Comparison of ENCODE assay signal across 28 cellular contexts in the genomic region with DNA sequence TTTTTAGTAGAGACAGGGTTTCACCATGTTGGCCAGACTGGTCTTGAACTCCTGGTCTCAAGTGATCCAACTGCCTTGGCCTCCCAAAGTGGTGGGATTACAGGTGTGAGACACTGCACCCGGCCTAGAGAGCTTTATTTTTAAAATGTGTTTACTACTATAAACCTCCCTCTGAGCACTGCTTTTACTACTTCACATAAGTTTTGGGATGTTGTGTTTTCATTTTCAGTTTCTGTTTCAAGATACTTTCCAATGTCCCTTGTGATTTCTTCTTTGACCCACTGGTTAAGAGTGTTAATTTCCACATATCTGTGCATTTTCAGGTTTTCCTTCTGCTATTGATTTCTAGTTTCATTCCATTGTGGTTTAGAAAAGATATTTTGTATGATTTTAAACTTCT.
DNase-seq lines count a peak whose midpoint lies in the region; ATAC-seq and TF ChIP-seq lines count a peak whose summit lies in the region.
"Had no signal": no experiment of that assay in that cellular context is flagged by ENCODE, and none has a peak within 500 bp of the region (broad histone marks: within the 10 kb centered on the region; RNA-seq: fewer than 3 reads in every experiment).

No MANE protein-coding gene starts in this region.

- H3K4me3 Mint-ChIP-seq in activated CD8-positive, alpha-beta memory T cell treated with anti-CD3 and anti-CD28 coated beads, Interleukin-2, amount 10 ng/mL, durations not matched to agents 7 days and 5 days: peak overlapping the region; percentile 7
- no peak overlapping the region for H3K4me3 Mint-ChIP-seq in CD4-positive, alpha-beta T cell
- no peak overlapping the region for H3K4me3 Mint-ChIP-seq in stimulated activated naive B cell treated with anti-CD40 and anti-IgM and Interleukin-4, amounts not matched to agents 10 μg/mL and 1 μg/mL and 100 μg/mL, for 72 hours
- H3K4me3 Mint-ChIP-seq: activated naive CD8-positive, alpha-beta T cell treated with anti-CD3 and anti-CD28 coated beads for 36 hours; central memory CD8-positive, alpha-beta T cell; H9; nephron progenitor cell had no signal

- no peak overlapping the region for H3K27ac ChIP-seq in osteoblast (ENCODE audit: low read depth, low read length)
- no peak overlapping the region for H3K27ac ChIP-seq in thyroid gland
- no peak overlapping the region for H3K27ac ChIP-seq in CD4-positive, alpha-beta T cell (ENCODE audit: low read depth, low read length)
- H3K27ac ChIP-seq: esophagus squamous epithelium, parathyroid adenoma, right lobe of liver, SK-N-MC, testis had no signal

- POLR2A ChIA-PET in CD4-positive, alpha-beta T cell (lab: Charles Lee): no interaction called here

- H3K9me3 Mint-ChIP-seq in activated CD8-positive, alpha-beta memory T cell treated with anti-CD3 and anti-CD28 coated beads, Interleukin-2, amount 10 ng/mL, durations not matched to agents 7 days and 5 days (ENCODE audit: low read depth): peaks cover 5% of the 10 kb centered on the region
- no peaks in the 10 kb centered on the region for H3K9me3 Mint-ChIP-seq in CD4-positive, alpha-beta T cell
- peaks cover 4 to 5% of the 10 kb centered on the region in 2 donors for H3K9me3 Mint-ChIP-seq in stimulated activated naive B cell treated with anti-CD40 and anti-IgM and Interleukin-4, amounts not matched to agents 10 μg/mL and 1 μg/mL and 100 μg/mL, for 72 hours
- H3K9me3 Mint-ChIP-seq: central memory CD8-positive, alpha-beta T cell; H9 had no signal

- no peak for TF ChIP-seq POLR2A in thyroid gland (IDR thresholded peaks at IDR 0.05)

- no peaks in the 10 kb centered on the region for H3K27me3 ChIP-seq in osteoblast (ENCODE audit: insufficient read depth, low read length)
- no peaks in the 10 kb centered on the region for H3K27me3 ChIP-seq in thyroid gland
- no peaks in the 10 kb centered on the region for H3K27me3 ChIP-seq in CD4-positive, alpha-beta T cell (ENCODE audit: control insufficient read depth, insufficient read depth, low read length)
- H3K27me3 ChIP-seq: esophagus squamous epithelium, right lobe of liver, testis had no signal

- H3K27ac Mint-ChIP-seq in activated CD8-positive, alpha-beta memory T cell treated with anti-CD3 and anti-CD28 coated beads, Interleukin-2, amount 10 ng/mL, durations not matched to agents 7 days and 5 days: peak overlapping the region; percentile 16
- H3K27ac Mint-ChIP-seq in CD4-positive, alpha-beta T cell: no peak overlapping the region
- no peak overlapping the region for H3K27ac Mint-ChIP-seq in stimulated activated naive B cell treated with anti-CD40 and anti-IgM and Interleukin-4, amounts not matched to agents 10 μg/mL and 1 μg/mL and 100 μg/mL, for 72 hours
- H3K27ac Mint-ChIP-seq: activated naive CD8-positive, alpha-beta T cell treated with anti-CD3 and anti-CD28 coated beads for 36 hours; H9 had no signal

- H4K20me1 ChIP-seq in osteoblast (ENCODE audit: insufficient read depth, low read length): no peaks in the 10 kb centered on the region

- H2AFZ ChIP-seq in osteoblast (ENCODE audit: low read length): peak overlapping the region; percentile 15
- H2AFZ ChIP-seq: parathyroid adenoma had no signal

- H3K4me1 Mint-ChIP-seq in activated CD8-positive, alpha-beta memory T cell treated with anti-CD3 and anti-CD28 coated beads, Interleukin-2, amount 10 ng/mL, durations not matched to agents 7 days and 5 days: peaks cover 16% of the 10 kb centered on the region
- no peaks in the 10 kb centered on the region for H3K4me1 Mint-ChIP-seq in CD4-positive, alpha-beta T cell (ENCODE audit: low read depth)
- peaks cover 3 to 8% of the 10 kb centered on the region in 2 donors for H3K4me1 Mint-ChIP-seq in stimulated activated naive B cell treated with anti-CD40 and anti-IgM and Interleukin-4, amounts not matched to agents 10 μg/mL and 1 μg/mL and 100 μg/mL, for 72 hours
- H3K4me1 Mint-ChIP-seq: central memory CD8-positive, alpha-beta T cell had no signal

- H3K4me3 ChIP-seq in osteoblast (ENCODE audit: insufficient read depth, low read length) (no peak overlapping the region), thyroid gland (replicated peaks in 1 of 3) (no peak overlapping the region)
- H3K4me3 ChIP-seq: esophagus squamous epithelium, lung, mucosa of descending colon, right lobe of liver, SK-N-MC, testis had no signal

- H3K27me3 Mint-ChIP-seq in activated CD8-positive, alpha-beta memory T cell treated with anti-CD3 and anti-CD28 coated beads, Interleukin-2, amount 10 ng/mL, durations not matched to agents 7 days and 5 days: peaks cover 4% of the 10 kb centered on the region
- H3K27me3 Mint-ChIP-seq in CD4-positive, alpha-beta T cell: no peaks in the 10 kb centered on the region
- H3K27me3 Mint-ChIP-seq in stimulated activated naive B cell treated with anti-CD40 and anti-IgM and Interleukin-4, amounts not matched to agents 10 μg/mL and 1 μg/mL and 100 μg/mL, for 72 hours: peaks cover 10 to 17% of the 10 kb centered on the region in 2 donors

- no peaks in the 10 kb centered on the region for H3K4me1 ChIP-seq in osteoblast (ENCODE audit: insufficient read depth, low read length)
- H3K4me1 ChIP-seq in thyroid gland: no peaks in the 10 kb centered on the region
- H3K4me1 ChIP-seq: Caco-2, esophagus squamous epithelium, parathyroid adenoma, right lobe of liver, testis had no signal

- H3K36me3 ChIP-seq in osteoblast (ENCODE audit: insufficient read depth, low read length): no peaks in the 10 kb centered on the region
- H3K36me3 ChIP-seq in thyroid gland: no peaks in the 10 kb centered on the region
- H3K36me3 ChIP-seq: esophagus squamous epithelium, right lobe of liver had no signal

- H3K9me3 ChIP-seq in osteoblast (ENCODE audit: low read depth, low read length) (no peaks in the 10 kb centered on the region), thyroid gland (no peaks in the 10 kb centered on the region)
- no peaks in the 10 kb centered on the region for H3K9me3 ChIP-seq in CD4-positive, alpha-beta T cell (ENCODE audit: control insufficient read depth, low read length)
- H3K9me3 ChIP-seq: esophagus squamous epithelium, mucosa of descending colon, right lobe of liver, testis had no signal

- H3K36me3 Mint-ChIP-seq in activated CD8-positive, alpha-beta memory T cell treated with anti-CD3 and anti-CD28 coated beads, Interleukin-2, amount 10 ng/mL, durations not matched to agents 7 days and 5 days: peaks cover 6% of the 10 kb centered on the region
- no peaks in the 10 kb centered on the region for H3K36me3 Mint-ChIP-seq in CD4-positive, alpha-beta T cell (ENCODE audit: low read depth)
- peaks cover 2 to 7% of the 10 kb centered on the region in 2 donors for H3K36me3 Mint-ChIP-seq in stimulated activated naive B cell treated with anti-CD40 and anti-IgM and Interleukin-4, amounts not matched to agents 10 μg/mL and 1 μg/mL and 100 μg/mL, for 72 hours
- H3K36me3 Mint-ChIP-seq: activated naive CD8-positive, alpha-beta T cell treated with anti-CD3 and anti-CD28 coated beads for 36 hours had no signal

- no peak overlapping the region for H3K4me2 ChIP-seq in osteoblast (ENCODE audit: insufficient read depth, low read length)

- intact Hi-C loops in thyroid gland (cut with DNase I): no loop called here
- intact Hi-C loops in CD4-positive, alpha-beta T cell (cut with DNase I, micrococcal nuclease): no loop called here

- peak; percentile 58 for ATAC-seq in activated CD8-positive, alpha-beta memory T cell treated with anti-CD3 and anti-CD28 coated beads, Interleukin-2, amount 10 ng/mL, durations not matched to agents 7 days and 5 days
- peak; percentile 40 for ATAC-seq in GM18907 (IDR thresholded peaks at IDR 0.05; ENCODE audit: unreplicated experiment)
- ATAC-seq in CD4-positive, alpha-beta T cell (ENCODE audit: poor library complexity): no peak
- ATAC-seq in stimulated activated naive B cell treated with anti-CD40 and anti-IgM and Interleukin-4, amounts not matched to agents 10 μg/mL and 1 μg/mL and 100 μg/mL, for 72 hours (replicated peaks): no peak
- ATAC-seq: mucosa of descending colon had no signal

- CTCF ChIA-PET in activated CD8-positive, alpha-beta memory T cell treated with anti-CD3 and anti-CD28 coated beads, Interleukin-2, amount 10 ng/mL, durations not matched to agents 7 days and 5 days (lab: Charles Lee): interaction anchor here (1.0 kb wide), 1 partner anchor 8 kb away, joined by 3 read pairs; no protein-coding TSS in a partner anchor
- CTCF ChIA-PET in CD4-positive, alpha-beta T cell (lab: Charles Lee): no interaction called here

- DNase-seq in activated CD8-positive, alpha-beta memory T cell treated with anti-CD3 and anti-CD28 coated beads, Interleukin-2, amount 10 ng/mL, durations not matched to agents 7 days and 5 days: peak; percentile 37
- DNase-seq in activated CD8-positive, alpha-beta memory T cell treated with anti-CD3 and anti-CD28 coated beads, Interleukin-2, amount 50 U/mL, for 4 hours: no peak
- DNase-seq in OCI-M1 (lab: John Stamatoyannopoulos, UW): peak; percentile 14
- DNase-seq in osteoblast (ENCODE audit: insufficient read length, low spot score, missing footprints): no peak
- DNase-seq in thyroid gland: no peak
- DNase-seq in CD4-positive, alpha-beta T cell: no peak
- DNase-seq in stimulated activated naive B cell treated with anti-CD40 and anti-IgM and Interleukin-4, amounts not matched to agents 10 μg/mL and 1 μg/mL and 100 μg/mL, for 72 hours: no peak
- DNase-seq: ACHN; activated naive CD8-positive, alpha-beta T cell treated with anti-CD3 and anti-CD28 coated beads for 36 hours; Caco-2; dermis blood vessel endothelial cell; esophagus squamous epithelium; foreskin melanocyte; H9; mucosa of descending colon; NCI-H1417 treated with DMSO at 0.1 percent for 48 hours; NCI-H2081 treated with DMSO at 0.1 percent for 48 hours; NCI-H226; nephron progenitor cell; right lobe of liver; stimulated activated CD4-positive, alpha-beta T cell treated with anti-CD3 and anti-CD28 coated beads, Interleukin-4, amount 100 ng/mL, for 4 hours; stimulated activated naive CD4-positive, alpha-beta T cell; testis had no signal

- H3K79me2 ChIP-seq in osteoblast (ENCODE audit: insufficient read depth, low read length): no peaks in the 10 kb centered on the region
- H3K79me2 ChIP-seq: parathyroid adenoma had no signal

- WGBS in thyroid gland, 2 donors: 83 to 91% methylated on average over 1 of the region's 1 CpG

- TF ChIP-seq CTCF in osteoblast (IDR thresholded peaks at IDR 0.05; ENCODE audit: extremely low read depth, low read depth, low read length): no peak
- TF ChIP-seq CTCF in thyroid gland (IDR thresholded peaks at IDR 0.05): no peak
- no peak for TF ChIP-seq CTCF in CD4-positive, alpha-beta T cell (IDR thresholded peaks at IDR 0.05)

Comparison
In these comparisons a context has a peak if more than half of its experiments do, and no peak if none do; other contexts are left out.
1. DNase-seq: peak in activated CD8-positive, alpha-beta memory T cell treated with anti-CD3 and anti-CD28 coated beads, Interleukin-2, amount 10 ng/mL, durations not matched to agents 7 days and 5 days (single experiment) and OCI-M1 (single experiment); none in activated CD8-positive, alpha-beta memory T cell treated with anti-CD3 and anti-CD28 coated beads, Interleukin-2, amount 50 U/mL, for 4 hours (single experiment), osteoblast (single experiment), thyroid gland (0 of 2), CD4-positive, alpha-beta T cell (0 of 10) and stimulated activated naive B cell treated with anti-CD40 and anti-IgM and Interleukin-4, amounts not matched to agents 10 μg/mL and 1 μg/mL and 100 μg/mL, for 72 hours (single experiment).
2. ATAC-seq: peak in activated CD8-positive, alpha-beta memory T cell treated with anti-CD3 and anti-CD28 coated beads, Interleukin-2, amount 10 ng/mL, durations not matched to agents 7 days and 5 days (single experiment) and GM18907 (single experiment); none in CD4-positive, alpha-beta T cell (single experiment) and stimulated activated naive B cell treated with anti-CD40 and anti-IgM and Interleukin-4, amounts not matched to agents 10 μg/mL and 1 μg/mL and 100 μg/mL, for 72 hours (0 of 2).